In genomic region chr2:179546656-179547055, GRCh38 we compare ENCODE assay signal across 36 cellular contexts.
"Had no signal": no experiment of that assay in that cellular context is flagged by ENCODE, and none has a peak within 500 bp of the region (broad histone marks: within the 10 kb centered on the region; RNA-seq: fewer than 3 reads in every experiment).

No MANE protein-coding gene starts in this region.

- H3K27ac ChIP-seq: adrenal gland, ascending aorta, cardiac muscle cell, WERI-Rb-1 had no signal

- H3K4me1 ChIP-seq: ascending aorta had no signal

- DNase-seq: activated CD4-positive, alpha-beta memory T cell treated with anti-CD3 and anti-CD28 coated beads, Interleukin-2, amount 10 ng/mL, durations not matched to agents 7 days and 5 days; activated CD4-positive, alpha-beta T cell treated with anti-CD3 and anti-CD28 coated beads for 1 hour; activated CD4-positive, alpha-beta T cell treated with anti-CD3 and anti-CD28 coated beads for 36 hours; activated CD4-positive, alpha-beta T cell treated with anti-CD3 and anti-CD28 coated beads for 48 hours; activated CD4-positive, alpha-beta T cell treated with anti-CD3 and anti-CD28 coated beads, Interleukin-2, amount 10 ng/mL, durations not matched to agents 7 days and 5 days; activated CD4-positive, alpha-beta T cell treated with anti-CD3 and anti-CD28 coated beads, Interleukin-2, amount 50 U/mL, for 48 hours; activated CD4-positive, CD25-positive, alpha-beta regulatory T cell; activated CD8-positive, alpha-beta memory T cell treated with anti-CD3 and anti-CD28 coated beads for 24 hours; activated CD8-positive, alpha-beta memory T cell treated with anti-CD3 and anti-CD28 coated beads, Interleukin-2, amount 10 ng/mL, durations not matched to agents 7 days and 5 days; activated CD8-positive, alpha-beta memory T cell treated with anti-CD3 and anti-CD28 coated beads, Interleukin-2, amount 50 U/mL, for 48 hours; activated CD8-positive, alpha-beta T cell treated with anti-CD3 and anti-CD28 coated beads, Interleukin-2, amount 10 ng/mL, durations not matched to agents 7 days and 5 days; activated effector memory CD4-positive, alpha-beta T cell treated with anti-CD3 and anti-CD28 coated beads, Interleukin-2, amount 50 U/mL, for 16 hours; activated gamma-delta T cell treated with Interleukin-2 at 50 U/mL for 16 hours; activated naive CD4-positive, alpha-beta T cell; activated naive CD4-positive, alpha-beta T cell treated with anti-CD3 and anti-CD28 coated beads for 36 hours; activated naive CD4-positive, alpha-beta T cell treated with anti-CD3 and anti-CD28 coated beads, Interleukin-2, amount 50 U/mL, for 16 hours; activated naive CD8-positive, alpha-beta T cell treated with anti-CD3 and anti-CD28 coated beads for 36 hours; activated T-cell treated with anti-CD3 and anti-CD28 coated beads, Interleukin-2, amount 50 U/mL, for 24 hours; activated T-cell treated with anti-CD3 and anti-CD28 coated beads, Interleukin-2, amount 50 U/mL, for 48 hours; adrenal gland; amygdala; anterior cingulate cortex; caudate nucleus; cerebellar nuclear complex; T-helper 1 cell; T-helper 2 cell; T-helper 9 cell; WERI-Rb-1 had no signal

- FAIRE-seq: bronchial epithelial cell, TTC549 had no signal

- ATAC-seq: activated CD4-positive, alpha-beta T cell treated with anti-CD3 and anti-CD28 coated beads for 36 hours; activated CD4-positive, CD25-positive, alpha-beta regulatory T cell treated with anti-CD3 and anti-CD28 coated beads, Interleukin-2, amount 50 U/mL, for 24 hours; activated CD8-positive, alpha-beta memory T cell treated with anti-CD3 and anti-CD28 coated beads, Interleukin-2, amount 10 ng/mL, durations not matched to agents 7 days and 5 days; activated CD8-positive, alpha-beta T cell treated with anti-CD3 and anti-CD28 coated beads, Interleukin-2, amount 10 ng/mL, durations not matched to agents 7 days and 5 days; activated naive CD4-positive, alpha-beta T cell treated with anti-CD3 and anti-CD28 coated beads, Interleukin-2, amount 50 U/mL, for 72 hours; activated T-helper 17 cell treated with anti-CD3 and anti-CD28 coated beads, Interleukin-2, amount 50 U/mL, for 72 hours; WTC11 had no signal

- H3K4me3 ChIP-seq: adrenal gland, ascending aorta, cardiac muscle cell had no signal

- H3K9me3 ChIP-seq: adrenal gland, ascending aorta had no signal

- H3K36me3 ChIP-seq: adrenal gland, ascending aorta, cardiac muscle cell, WERI-Rb-1 had no signal

- H3K27me3 ChIP-seq: adrenal gland, ascending aorta, cardiac muscle cell had no signal
